ENCODE assay signal across 24 cellular contexts in genomic region chr5:156052697-156053455, GRCh38.
"Had no signal": no experiment of that assay in that cellular context is flagged by ENCODE, and none has a peak within 500 bp of the region (broad histone marks: within the 10 kb centered on the region; RNA-seq: fewer than 3 reads in every experiment).

No MANE protein-coding gene starts in this region.

- ATAC-seq: foreskin keratinocyte, gastroesophageal sphincter, natural killer cell, right lobe of liver had no signal

- H3K27ac Mint-ChIP-seq: natural killer cell had no signal

- H3K36me3 Mint-ChIP-seq: natural killer cell had no signal

- H3K27ac ChIP-seq: coronary artery, esophagus muscularis mucosa, foreskin keratinocyte, gastroesophageal sphincter, heart left ventricle, hepatocyte, left ventricle myocardium inferior, lower lobe of right lung, neutrophil, pancreas, right lobe of liver, stomach, thyroid gland had no signal

- H3K4me3 ChIP-seq: coronary artery, esophagus muscularis mucosa, gastroesophageal sphincter, heart left ventricle, hepatocyte, left ventricle myocardium inferior, lower lobe of right lung, pancreas, right lobe of liver, stomach, thyroid gland had no signal

- H3K4me3 Mint-ChIP-seq: natural killer cell had no signal

- H3K9me3 ChIP-seq: esophagus muscularis mucosa, gastroesophageal sphincter, left ventricle myocardium inferior, lower lobe of right lung, neutrophil, pancreas, right lobe of liver, stomach, thyroid gland had no signal

- H3K4me1 ChIP-seq: esophagus muscularis mucosa, foreskin keratinocyte, gastroesophageal sphincter, lower lobe of right lung, pancreas, right lobe of liver, stomach, thyroid gland had no signal

- DNase-seq: dermis blood vessel endothelial cell; effector memory CD4-positive, alpha-beta T cell; foreskin keratinocyte; left ventricle myocardium inferior; lower lobe of right lung; natural killer cell; pancreas; retina; right lobe of liver; small intestine; stimulated activated CD4-positive, alpha-beta T cell treated with anti-CD3 and anti-CD28 coated beads, Interleukin-12 subunit alpha, Interleukin-12 subunit beta, amount 100 ng/mL, for 4 hours; stimulated activated CD4-positive, alpha-beta T cell treated with anti-CD3 and anti-CD28 coated beads, Interleukin-1b, Interleukin-23, amount 100 ng/mL, for 48 hours; stimulated activated CD4-positive, alpha-beta T cell treated with anti-CD3 and anti-CD28 coated beads, Interleukin-4, amount 100 ng/mL, for 1 hour; stimulated activated CD8-positive, alpha-beta memory T cell treated with anti-CD3 and anti-CD28 coated beads, Interleukin-4, amount 100 ng/mL, for 48 hours; stimulated activated naive CD4-positive, alpha-beta T cell treated with Interleukin-2 at 50 U/mL for 16 hours; stomach; trophoblast cell had no signal

- H3K36me3 ChIP-seq: esophagus muscularis mucosa, gastroesophageal sphincter, heart left ventricle, left ventricle myocardium inferior, lower lobe of right lung, neutrophil, pancreas, right lobe of liver, stomach, thyroid gland had no signal

- H3K4me1 Mint-ChIP-seq: natural killer cell had no signal

- H3K27me3 ChIP-seq: esophagus muscularis mucosa, foreskin keratinocyte, gastroesophageal sphincter, heart left ventricle, hepatocyte, neutrophil, pancreas, right lobe of liver, stomach, thyroid gland had no signal
